16 cellular contexts compared by ENCODE assay signal in the genomic region with DNA sequence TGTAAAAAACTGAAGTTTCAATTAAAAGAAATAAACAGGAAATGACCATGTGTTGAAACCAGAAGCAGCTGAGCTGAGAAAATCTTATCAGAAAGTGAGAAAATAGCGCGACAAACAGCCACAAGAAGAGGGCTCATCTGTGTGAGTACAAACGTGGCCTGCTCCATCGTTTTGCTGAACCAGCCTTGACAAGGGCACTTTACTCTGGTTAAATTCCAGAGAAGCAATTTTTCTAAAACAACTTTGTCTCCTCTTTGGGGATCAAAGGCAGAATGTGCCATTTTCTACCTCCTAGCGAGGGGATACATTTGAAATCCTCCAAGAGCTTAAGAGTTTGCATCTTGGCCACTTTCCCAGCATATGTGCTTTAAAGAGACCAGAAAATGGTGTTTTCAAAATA. TPM values are rescaled to one million over a fixed set of nuclear protein-coding genes. Genes with fewer than 3 reads are reported as not detected.
DNase-seq lines count a peak whose midpoint lies in the region; ATAC-seq and TF ChIP-seq lines count a peak whose summit lies in the region.
"Had no signal": no experiment of that assay in that cellular context is flagged by ENCODE, and none has a peak within 500 bp of the region (broad histone marks: within the 10 kb centered on the region; RNA-seq: fewer than 3 reads in every experiment).

No MANE protein-coding gene starts in this region.

- POLR2A ChIA-PET in A673 (lab: Charles Lee; ENCODE audit: low non-redundant PET), result no interaction called here

- intact Hi-C loops in A673 (cut with micrococcal nuclease; ENCODE audit: unreplicated experiment) (no loop called here), vagina (cut with DNase I) (no loop called here)

- peak overlapping the region; percentile 67 for H2AFZ ChIP-seq in DND-41 (ENCODE audit: low read depth, low read length)

- no peaks in the 10 kb centered on the region for H3K36me3 ChIP-seq in A673 (ENCODE audit: insufficient read depth, low read length, poor library complexity, severe bottlenecking)
- H3K36me3 ChIP-seq in DND-41 (ENCODE audit: insufficient read depth, low read length), result no peaks in the 10 kb centered on the region
- H3K36me3 ChIP-seq in effector memory CD4-positive, alpha-beta T cell (ENCODE audit: control insufficient read depth, insufficient read depth, low read length), result no peaks in the 10 kb centered on the region
- no peaks in the 10 kb centered on the region for H3K36me3 ChIP-seq in vagina
- H3K36me3 ChIP-seq: BE2C, upper lobe of right lung had no signal

- TF ChIP-seq CTCF in A673 (conservative IDR thresholded peaks at IDR 0.05; ENCODE audit: low read depth, low read length), result no peak
- TF ChIP-seq CTCF in DND-41 (IDR thresholded peaks at IDR 0.05; ENCODE audit: borderline replicate concordance, extremely low read depth, low read length, poor library complexity, severe bottlenecking), result no peak
- TF ChIP-seq CTCF in vagina (IDR thresholded peaks at IDR 0.05), result no peak

- peak; percentile 26; the same call in 1 of the 3 replicates for ATAC-seq in DND-41 (ENCODE audit: insufficient read depth, low read depth)
- ATAC-seq: left cardiac atrium, upper lobe of right lung had no signal

- H3K4me3 ChIP-seq in A673 (ENCODE audit: low read depth, low read length, poor library complexity, severe bottlenecking), result no peak overlapping the region
- no peak overlapping the region for H3K4me3 ChIP-seq in DND-41 (ENCODE audit: low read depth in 1 of 2, low read length in 2 of 2)
- H3K4me3 ChIP-seq in effector memory CD4-positive, alpha-beta T cell (ENCODE audit: insufficient read depth, low read depth, low read length, poor library complexity, severe bottlenecking), result no peak overlapping the region
- no peak overlapping the region for H3K4me3 ChIP-seq in vagina
- H3K4me3 ChIP-seq: upper lobe of right lung had no signal

- H3K9me3 ChIP-seq in A673 (ENCODE audit: low read depth, low read length, poor library complexity, severe bottlenecking), result no peaks in the 10 kb centered on the region
- no peaks in the 10 kb centered on the region for H3K9me3 ChIP-seq in DND-41 (ENCODE audit: insufficient read depth, low read length, severe bottlenecking)
- no peaks in the 10 kb centered on the region for H3K9me3 ChIP-seq in effector memory CD4-positive, alpha-beta T cell (ENCODE audit: control insufficient read depth, low read length)
- H3K9me3 ChIP-seq in vagina, result no peaks in the 10 kb centered on the region
- H3K9me3 ChIP-seq: BE2C, upper lobe of right lung had no signal

- H3K9ac ChIP-seq in DND-41 (ENCODE audit: low read depth, low read length), result peak overlapping the region; percentile 49

- H3K27me3 ChIP-seq in A673 (replicated peaks; ENCODE audit: insufficient read depth, low read depth, low read length, poor library complexity) (no peaks in the 10 kb centered on the region), DND-41 (ENCODE audit: insufficient read depth, low read length, poor library complexity) (no peaks in the 10 kb centered on the region), vagina (no peaks in the 10 kb centered on the region)
- no peaks in the 10 kb centered on the region for H3K27me3 ChIP-seq in effector memory CD4-positive, alpha-beta T cell (replicated peaks; ENCODE audit: control insufficient read depth, insufficient read depth, low read length, poor library complexity, severe bottlenecking)
- H3K27me3 ChIP-seq: BE2C, upper lobe of right lung had no signal

- H3K4me1 ChIP-seq in A673 (ENCODE audit: insufficient read depth, low read length, poor library complexity, severe bottlenecking), result peaks cover 36% of the 10 kb centered on the region
- peaks cover 40% of the 10 kb centered on the region for H3K4me1 ChIP-seq in DND-41 (ENCODE audit: insufficient read depth, low read length)
- H3K4me1 ChIP-seq in effector memory CD4-positive, alpha-beta T cell (ENCODE audit: control insufficient read depth, insufficient read depth, low read length, poor library complexity, severe bottlenecking), result peaks cover 32% of the 10 kb centered on the region
- peaks cover 17% of the 10 kb centered on the region for H3K4me1 ChIP-seq in vagina
- H3K4me1 ChIP-seq: BE2C had no signal

- TF ChIP-seq POLR2A in vagina (IDR thresholded peaks at IDR 0.05), result no peak

- H3K79me2 ChIP-seq in DND-41 (ENCODE audit: insufficient read depth, low read length), result no peaks in the 10 kb centered on the region

- CTCF ChIA-PET in A673 (lab: Charles Lee), result no interaction called here

- peak overlapping the region; percentile 53 for H3K27ac ChIP-seq in A673 (ENCODE audit: low read depth, low read length, poor library complexity, severe bottlenecking)
- H3K27ac ChIP-seq in DND-41 (ENCODE audit: low read length), result peak overlapping the region; percentile 89
- peak overlapping the region; percentile 39 for H3K27ac ChIP-seq in effector memory CD4-positive, alpha-beta T cell (ENCODE audit: insufficient read depth, low read length, poor library complexity, severe bottlenecking)
- H3K27ac ChIP-seq in vagina, result no peak overlapping the region
- H3K27ac ChIP-seq: upper lobe of right lung had no signal

- peak; percentile 70 for DNase-seq in A673 (ENCODE audit: low spot score)
- DNase-seq in DND-41, result peak; percentile 43
- peak; percentile 11 for DNase-seq in OCI-M1 (lab: John Stamatoyannopoulos, UW)
- DNase-seq in effector memory CD4-positive, alpha-beta T cell, result no peak
- DNase-seq in UCSD-AML1 (lab: John Stamatoyannopoulos, UW; ENCODE audit: unreplicated experiment), result no peak
- no peak for DNase-seq in vagina (ENCODE audit: extremely low spot score in 2 of 2)
- no peak for DNase-seq in midbrain (lab: John Stamatoyannopoulos, UW)
- no peak for DNase-seq in NCI-H1092 treated with DMSO at 0.1 percent for 48 hours (lab: John Stamatoyannopoulos, UW)
- DNase-seq: activated T-cell treated with anti-CD3 and anti-CD28 coated beads for 4 hours, BE2C, KG1, left cardiac atrium, NCI-H2029 treated with DMSO at 0.1 percent for 48 hours, NCI-H69, upper lobe of right lung had no signal

- peak overlapping the region; percentile 64; the same call in 1 of the 2 replicates for H3K4me2 ChIP-seq in DND-41 (ENCODE audit: insufficient read depth, low read length)

- no TSS peak for BruUV-seq in A673 (replicated peaks; lab: Mats Ljungman, UMichigan)

- H4K20me1 ChIP-seq in DND-41 (ENCODE audit: insufficient read depth, low read length), result no peaks in the 10 kb centered on the region

RNA-seq across cellular contexts. Expression of a gene that starts 51.3 kb away (rescaled TPM):
- total RNA-seq in A673 (2021) (not detected in 2 replicates), vagina (11.3 TPM)
- total RNA-seq: G401 had no signal

Comparison
In these comparisons a context has a peak if more than half of its experiments do, and no peak if none do; other contexts are left out.
1. DNase-seq: peak in A673 (single experiment), DND-41 (single experiment) and OCI-M1 (single experiment); none in effector memory CD4-positive, alpha-beta T cell (0 of 3), UCSD-AML1 (single experiment), vagina (0 of 2), midbrain (single experiment) and NCI-H1092 treated with DMSO at 0.1 percent for 48 hours (single experiment).
2. RNA of a gene that starts 51.3 kb away (total RNA-seq): 11.3 TPM in vagina (single experiment); not detected in A673; every median in the first group is over 10 times any median in the second.